Comparison of ENCODE assay signal across 17 cellular contexts in genomic region chr15:92668086-92668485, GRCh38.
"Had no signal": no experiment of that assay in that cellular context is flagged by ENCODE, and none has a peak within 500 bp of the region (broad histone marks: within the 10 kb centered on the region; RNA-seq: fewer than 3 reads in every experiment).

No MANE protein-coding gene starts in this region.

- H3K27me3 ChIP-seq: heart left ventricle, pancreas had no signal

- H3K36me3 Mint-ChIP-seq: activated naive CD8-positive, alpha-beta T cell treated with anti-CD3 and anti-CD28 coated beads for 36 hours; stimulated activated memory B cell treated with anti-CD40 and anti-IgM and Interleukin-4, amounts not matched to agents 10 μg/mL and 1 μg/mL and 100 μg/mL, for 72 hours had no signal

- H3K4me3 ChIP-seq: pancreas had no signal

- H3K9me3 ChIP-seq: heart left ventricle, pancreas had no signal

- H3K36me3 ChIP-seq: brain microvascular endothelial cell, heart left ventricle, pancreas had no signal

- H3K27me3 Mint-ChIP-seq: activated naive CD8-positive, alpha-beta T cell treated with anti-CD3 and anti-CD28 coated beads for 36 hours had no signal

- H3K4me3 Mint-ChIP-seq: activated CD4-positive, alpha-beta T cell treated with anti-CD3 and anti-CD28 coated beads for 36 hours; activated CD8-positive, alpha-beta T cell treated with anti-CD3 and anti-CD28 coated beads, Interleukin-2, amount 10 ng/mL, durations not matched to agents 7 days and 5 days; activated naive CD8-positive, alpha-beta T cell treated with anti-CD3 and anti-CD28 coated beads for 36 hours; neural crest cell; stimulated activated memory B cell treated with anti-CD40 and anti-IgM and Interleukin-4, amounts not matched to agents 10 μg/mL and 1 μg/mL and 100 μg/mL, for 72 hours had no signal

- ATAC-seq: activated CD4-positive, alpha-beta T cell treated with anti-CD3 and anti-CD28 coated beads for 36 hours; activated CD8-positive, alpha-beta T cell treated with anti-CD3 and anti-CD28 coated beads, Interleukin-2, amount 10 ng/mL, durations not matched to agents 7 days and 5 days; stimulated activated memory B cell treated with anti-CD40 and anti-IgM and Interleukin-4, amounts not matched to agents 10 μg/mL and 1 μg/mL and 100 μg/mL, for 72 hours had no signal

- H3K9me3 Mint-ChIP-seq: activated naive CD8-positive, alpha-beta T cell treated with anti-CD3 and anti-CD28 coated beads for 36 hours; neural crest cell; stimulated activated memory B cell treated with anti-CD40 and anti-IgM and Interleukin-4, amounts not matched to agents 10 μg/mL and 1 μg/mL and 100 μg/mL, for 72 hours had no signal

- H3K27ac ChIP-seq: brain microvascular endothelial cell, pancreas had no signal

- DNase-seq: activated CD4-positive, alpha-beta T cell treated with anti-CD3 and anti-CD28 coated beads for 36 hours; activated CD8-positive, alpha-beta memory T cell treated with anti-CD3 and anti-CD28 coated beads, Interleukin-2, amount 50 U/mL, for 4 hours; activated CD8-positive, alpha-beta T cell treated with anti-CD3 and anti-CD28 coated beads, Interleukin-2, amount 10 ng/mL, durations not matched to agents 7 days and 5 days; activated gamma-delta T cell treated with Interleukin-2 at 50 U/mL for 16 hours; activated naive CD8-positive, alpha-beta T cell treated with anti-CD3 and anti-CD28 coated beads for 36 hours; brain microvascular endothelial cell; cortex of kidney; effector CD8-positive, alpha-beta T cell; foreskin melanocyte; heart left ventricle; pancreas; stimulated activated CD4-positive, alpha-beta T cell treated with anti-CD3 and anti-CD28 coated beads, Interleukin-2, amount 100 ng/mL, for 48 hours; T-helper 1 cell; T1000; trophoblast cell had no signal

- H3K27ac Mint-ChIP-seq: activated CD4-positive, alpha-beta T cell treated with anti-CD3 and anti-CD28 coated beads for 36 hours; activated CD8-positive, alpha-beta T cell treated with anti-CD3 and anti-CD28 coated beads, Interleukin-2, amount 10 ng/mL, durations not matched to agents 7 days and 5 days; activated naive CD8-positive, alpha-beta T cell treated with anti-CD3 and anti-CD28 coated beads for 36 hours; stimulated activated memory B cell treated with anti-CD40 and anti-IgM and Interleukin-4, amounts not matched to agents 10 μg/mL and 1 μg/mL and 100 μg/mL, for 72 hours had no signal
